Comparison of ENCODE assay signal across 8 cellular contexts in the genomic region with DNA sequence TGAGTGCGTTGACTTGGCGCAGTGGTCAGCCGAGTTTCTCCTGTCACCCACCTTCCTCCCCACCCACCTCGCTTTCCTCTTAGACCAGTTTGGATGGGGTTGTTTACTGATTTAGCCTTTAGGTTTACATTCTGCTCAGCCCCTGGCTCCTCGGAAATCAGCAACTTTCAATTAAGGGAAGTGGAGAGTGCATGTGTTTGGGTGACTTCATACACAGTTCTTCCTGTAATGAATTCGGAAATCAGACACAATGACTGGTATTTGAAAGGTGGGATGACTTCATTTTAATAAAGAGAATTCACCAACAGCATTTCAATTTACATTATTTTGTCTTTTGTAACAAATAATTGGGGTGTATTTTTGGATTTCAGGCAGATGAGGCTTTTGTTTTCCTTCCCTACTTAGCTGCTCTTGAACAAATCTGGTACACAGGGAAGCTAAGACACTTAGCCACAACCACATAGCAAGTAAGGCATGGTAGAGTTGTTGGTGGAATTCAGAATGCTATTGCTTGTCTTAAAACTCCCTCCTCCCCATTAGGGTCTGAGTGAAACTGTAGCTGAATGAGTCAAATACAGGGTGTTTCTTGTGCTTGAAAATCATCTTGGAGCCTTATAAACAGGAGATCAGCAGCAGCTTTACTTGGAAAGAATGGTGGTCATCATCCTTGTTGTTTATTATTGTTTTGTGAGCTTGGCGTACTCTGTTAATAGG. TPM values are rescaled to one million over a fixed set of nuclear protein-coding genes. Genes with fewer than 3 reads are reported as not detected.
A peak's percentile ranks its signal among the peaks of the same experiment; 100 is the strongest.
DNase-seq lines count a peak whose midpoint lies in the region; ATAC-seq, FAIRE-seq and TF ChIP-seq lines count a peak whose summit lies in the region.

No MANE protein-coding gene starts in this region.

- H3K27me3 ChIP-seq in cardiac muscle cell (no peaks in the 10 kb centered on the region), MG63 (no peaks in the 10 kb centered on the region), ascending aorta (no peaks in the 10 kb centered on the region), iPS-15b (ENCODE audit: control insufficient read depth, insufficient read depth, low read length) (no peaks in the 10 kb centered on the region), small intestine (ENCODE audit: control insufficient read depth in 2 of 2, insufficient read depth in 2 of 2, low read length in 2 of 2) (no peaks in the 10 kb centered on the region)

- H3K4me1 ChIP-seq in cardiac muscle cell (ENCODE audit: low read depth) (no peaks in the 10 kb centered on the region), ascending aorta (peaks cover 0 to 24% of the 10 kb centered on the region in 2 donors), iPS-15b (ENCODE audit: control insufficient read depth, insufficient read depth, low read length) (peaks cover 5% of the 10 kb centered on the region), small intestine (ENCODE audit: control insufficient read depth in 2 of 2, insufficient read depth in 1 of 2, low read depth in 1 of 2, low read length in 1 of 2) (peaks cover 4 to 6% of the 10 kb centered on the region in 2 donors)

- DNase-seq in cardiac muscle cell (ENCODE audit: low read depth in 1 of 2, low spot score in 1 of 2), result peak in 1 of 2 donors; percentile 26
- DNase-seq in Right ventricle myocardium inferior (ENCODE audit: missing footprints), result no peak
- DNase-seq in MG63, result no peak
- no peak for DNase-seq in ascending aorta (ENCODE audit: low spot score in 2 of 2)
- DNase-seq in small intestine, result peak; percentile 43

- H3K27ac ChIP-seq in cardiac muscle cell, result peak overlapping the region; percentile 82
- H3K27ac ChIP-seq in ascending aorta, result peak overlapping the region; percentile 96 to 98
- H3K27ac ChIP-seq in small intestine (ENCODE audit: low read depth in 1 of 2, low read length in 1 of 2), result peak overlapping the region; percentile 66 to 93

- intact Hi-C loops in Right ventricle myocardium inferior (cut with DNase I), result loop anchor here (2.0 to 10.0 kb wide), 3 partner anchors 15 to 51 kb away; partner anchors contain the start of gene FAM76A
- intact Hi-C loops in ascending aorta (cut with DNase I), result loop anchor here (1.0 to 5.0 kb wide), 6 partner anchors 49 to 779 kb away; partner anchors contain the start of genes FAM76A, IFI6, MAP3K6 and PPP1R8

- no peak for TF ChIP-seq CTCF in cardiac muscle cell (IDR thresholded peaks at IDR 0.05; ENCODE audit: low read depth, low read length)
- TF ChIP-seq CTCF in ascending aorta (IDR thresholded peaks at IDR 0.05), result no peak

- H3K36me3 ChIP-seq in cardiac muscle cell (no peaks in the 10 kb centered on the region), MG63 (peaks cover 13% of the 10 kb centered on the region), ascending aorta (peaks cover 0 to 4% of the 10 kb centered on the region in 2 donors), iPS-15b (ENCODE audit: control insufficient read depth, insufficient read depth, low read length) (no peaks in the 10 kb centered on the region), small intestine (ENCODE audit: control insufficient read depth in 2 of 2, insufficient read depth in 2 of 2, low read length in 2 of 2) (no peaks in the 10 kb centered on the region)

- WGBS in small intestine, 3 donors, result 11 to 13% (median 11%) methylated on average over 7 of the region's 7 CpGs

- FAIRE-seq in small intestine (lab: Jason Lieb, UNC), result no peak

- H3K4me3 ChIP-seq in cardiac muscle cell (peak overlapping the region; percentile 88), MG63 (peak overlapping the region; percentile 83), ascending aorta (peak overlapping the region; percentile 75 to 91), iPS-15b (ENCODE audit: low read depth, low read length) (peak overlapping the region; percentile 94), small intestine (ENCODE audit: low read depth in 1 of 2, low read length in 2 of 2) (peak overlapping the region; percentile 94 to 97)

- H3K9ac ChIP-seq in iPS-15b (ENCODE audit: low read depth, low read length), result peak overlapping the region; percentile 81

- ATAC-seq in Right ventricle myocardium inferior (no peak), HG02623 (IDR thresholded peaks at IDR 0.05; ENCODE audit: unreplicated experiment) (no peak), GM19324 (IDR thresholded peaks at IDR 0.05; ENCODE audit: low FRiP score, unreplicated experiment) (no peak)

- H3K9me3 ChIP-seq in cardiac muscle cell (ENCODE audit: low read depth) (no peaks in the 10 kb centered on the region), MG63 (no peaks in the 10 kb centered on the region), ascending aorta (no peaks in the 10 kb centered on the region), iPS-15b (ENCODE audit: control insufficient read depth, insufficient read depth, low read length) (no peaks in the 10 kb centered on the region), small intestine (ENCODE audit: control insufficient read depth, low read depth) (no peaks in the 10 kb centered on the region)

RNA-seq across cellular contexts. Expression of gene STX12, which starts 0.9 kb away (rescaled TPM):
- total RNA-seq in cardiac muscle cell, result 17.8 and 36.5 TPM in 2 replicates
- 18.5 and 22.3 TPM in 2 replicates for polyA plus RNA-seq in cardiac muscle cell
- total RNA-seq in Right ventricle myocardium inferior, result 24.4 TPM
- total RNA-seq in MG63 (2014; rRNA removed; shearing (Covaris generic); ENCODE audit: low replicate concordance), result 18.9 and 24.0 TPM in 2 replicates
- 91.9 TPM for total RNA-seq in ascending aorta
- polyA plus RNA-seq in small intestine, result 10 to 100 TPM; 34.8 to 63.3 (median 53.8) TPM

RNA-seq across cellular contexts. Expression of gene FAM76A, which starts 48.1 kb away (rescaled TPM):
- total RNA-seq in cardiac muscle cell (12.6 and 13.4 TPM in 2 replicates), Right ventricle myocardium inferior (10.6 TPM), ascending aorta (3.4 TPM)
- polyA plus RNA-seq in cardiac muscle cell (3.5 and 6.7 TPM in 2 replicates), small intestine (1 to 10 TPM; 3.5 to 4.3 (median 4.0) TPM)
- total RNA-seq in MG63 (2014; rRNA removed; shearing (Covaris generic); ENCODE audit: low replicate concordance), result 12.0 and 12.1 TPM in 2 replicates

RNA-seq across cellular contexts. Expression of gene PPP1R8, which starts 56.7 kb away (rescaled TPM):
- total RNA-seq in cardiac muscle cell, result 47.1 and 58.7 TPM in 2 replicates
- polyA plus RNA-seq in cardiac muscle cell, result 13.2 and 13.7 TPM in 2 replicates
- total RNA-seq in Right ventricle myocardium inferior, result 23.9 TPM
- 68.6 and 72.5 TPM in 2 replicates for total RNA-seq in MG63 (2014; rRNA removed; shearing (Covaris generic); ENCODE audit: low replicate concordance)
- 7.1 TPM for total RNA-seq in ascending aorta
- 10 to 100 TPM; 26.6 to 30.0 (median 29.9) TPM for polyA plus RNA-seq in small intestine
